ENCODE assay signal across 12 cellular contexts in the genomic region with DNA sequence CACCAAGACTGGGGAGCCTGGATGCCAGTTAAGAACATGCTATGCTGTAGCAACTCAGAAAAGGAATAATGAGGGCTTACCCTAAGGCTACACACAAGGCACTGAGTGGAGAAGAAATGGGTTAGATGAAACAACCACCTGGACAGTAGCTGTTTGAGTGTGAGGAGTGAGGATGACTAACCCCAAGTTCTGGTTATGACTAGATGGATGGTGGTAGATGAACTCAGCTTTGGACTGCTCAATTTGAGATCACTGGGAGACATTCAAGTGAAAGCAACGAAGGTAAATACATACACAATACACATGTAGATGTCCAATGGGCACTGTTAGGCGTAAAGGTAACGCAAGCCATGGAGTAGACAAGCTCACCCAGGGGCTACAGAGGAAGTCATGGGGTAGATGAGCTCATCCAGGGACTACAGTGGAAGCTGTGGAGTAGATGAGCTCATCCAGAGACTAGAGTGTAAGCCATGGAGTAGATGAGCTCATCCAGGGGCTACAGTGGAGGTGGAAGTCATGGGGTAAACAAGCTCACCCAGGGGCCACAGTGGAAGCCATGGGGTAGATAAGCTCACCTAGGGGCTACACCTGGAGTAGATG.
DNase-seq lines count a peak whose midpoint lies in the region; ATAC-seq lines count a peak whose summit lies in the region.
"Had no signal": no experiment of that assay in that cellular context is flagged by ENCODE, and none has a peak within 500 bp of the region (broad histone marks: within the 10 kb centered on the region; RNA-seq: fewer than 3 reads in every experiment).

No MANE protein-coding gene starts in this region.

- no peaks in the 10 kb centered on the region for H3K4me1 ChIP-seq in aorta (ENCODE audit: control insufficient read depth in 1 of 2, insufficient read depth in 2 of 2, low read length in 2 of 2)
- H3K4me1 ChIP-seq: BLaER1 had no signal

- 96% methylated on average over 3 of the region's 3 CpGs for WGBS in aorta, 2 donors

- no peaks in the 10 kb centered on the region for H3K27me3 ChIP-seq in aorta (ENCODE audit: control insufficient read depth in 1 of 2, insufficient read depth in 2 of 2, low read length in 1 of 2)
- H3K27me3 ChIP-seq: BLaER1 had no signal

- H3K9me3 ChIP-seq in aorta (ENCODE audit: control insufficient read depth, low read length): no peaks in the 10 kb centered on the region

- peak; percentile 85 for ATAC-seq in HG02840 (IDR thresholded peaks at IDR 0.05; ENCODE audit: low FRiP score, unreplicated experiment)
- ATAC-seq in aorta (ENCODE audit: low FRiP score): no peak

- H3K36me3 ChIP-seq in aorta (ENCODE audit: control insufficient read depth in 1 of 2, insufficient read depth in 2 of 2, low read length in 1 of 2): peaks cover 0 to 2% of the 10 kb centered on the region in 2 donors
- H3K36me3 ChIP-seq: thoracic aorta had no signal

- peak; percentile 48 for DNase-seq in stimulated activated CD4-positive, alpha-beta T cell treated with anti-CD3 and anti-CD28 coated beads, Interleukin-1b, Interleukin-23, amount 100 ng/mL, for 48 hours
- DNase-seq in stimulated activated CD4-positive, alpha-beta T cell treated with anti-CD3 and anti-CD28 coated beads, Interleukin-4, amount 100 ng/mL, for 1 hour: no peak
- peak; percentile 14 for DNase-seq in RPMI7951 (ENCODE audit: low read depth)
- DNase-seq in NCI-H345 (lab: John Stamatoyannopoulos, UW): no peak
- DNase-seq in aorta: no peak
- DNase-seq in dedifferentiated amniotic fluid mesenchymal stem cell (ENCODE audit: extremely low spot score): no peak
- no peak for DNase-seq in NCI-H1930 (lab: John Stamatoyannopoulos, UW)
- DNase-seq: MM.1S, Right ventricle myocardium superior had no signal

- no peak overlapping the region for H3K4me3 ChIP-seq in aorta (ENCODE audit: low read length in 2 of 2)
- H3K4me3 ChIP-seq: BLaER1, thoracic aorta had no signal

- no peak overlapping the region for H3K27ac ChIP-seq in aorta (ENCODE audit: low read depth in 1 of 2, low read length in 2 of 2)
- H3K27ac ChIP-seq: BLaER1, thoracic aorta had no signal

- intact Hi-C loops in aorta (cut with DNase I): no loop called here

Comparison
In these comparisons a context has a peak if more than half of its experiments do, and no peak if none do; other contexts are left out.
1. DNase-seq: peak in stimulated activated CD4-positive, alpha-beta T cell treated with anti-CD3 and anti-CD28 coated beads, Interleukin-1b, Interleukin-23, amount 100 ng/mL, for 48 hours (single experiment) and RPMI7951 (single experiment); none in stimulated activated CD4-positive, alpha-beta T cell treated with anti-CD3 and anti-CD28 coated beads, Interleukin-4, amount 100 ng/mL, for 1 hour (single experiment), NCI-H345 (single experiment), aorta (0 of 2), dedifferentiated amniotic fluid mesenchymal stem cell (single experiment) and NCI-H1930 (0 of 2).